ENCODE assay signal across 17 cellular contexts in the genomic region with DNA sequence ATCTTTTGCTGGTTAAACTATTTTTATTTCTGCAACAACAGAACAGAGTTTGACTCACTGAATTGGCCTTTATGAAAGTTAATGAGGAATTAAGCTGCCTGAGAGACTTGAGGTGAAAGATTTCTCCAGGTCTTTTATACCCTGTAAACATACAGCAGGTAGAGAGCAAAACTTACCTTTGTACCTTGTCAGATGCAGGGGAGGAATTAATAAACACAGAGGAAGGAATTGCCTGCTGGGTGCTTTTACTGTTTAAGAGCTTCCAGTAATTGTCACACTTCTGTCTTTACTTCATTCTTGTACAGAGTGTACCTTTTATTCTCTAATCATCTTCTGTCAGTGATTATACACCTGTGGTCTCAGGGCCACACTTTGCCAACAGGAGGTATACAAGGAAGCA.
A peak's percentile ranks its signal among the peaks of the same experiment; 100 is the strongest.
DNase-seq lines count a peak whose midpoint lies in the region; ATAC-seq and TF ChIP-seq lines count a peak whose summit lies in the region.
"Had no signal": no experiment of that assay in that cellular context is flagged by ENCODE, and none has a peak within 500 bp of the region (broad histone marks: within the 10 kb centered on the region; RNA-seq: fewer than 3 reads in every experiment).

No MANE protein-coding gene starts in this region.

- H4K20me1 ChIP-seq in neural cell (ENCODE audit: insufficient read depth): no peaks in the 10 kb centered on the region

- no peaks in the 10 kb centered on the region for H3K27me3 ChIP-seq in neural cell (ENCODE audit: insufficient read depth, low read depth, low read length)

- intact Hi-C loops in left colon (cut with DNase I, micrococcal nuclease): no loop called here

- no peak overlapping the region for H3K4me2 ChIP-seq in neural cell (ENCODE audit: low read length)

- no peaks in the 10 kb centered on the region for H3K79me2 ChIP-seq in neural cell (replicated peaks; ENCODE audit: insufficient read depth, low read length)

- no peak for TF ChIP-seq RAD21 in neural cell (conservative IDR thresholded peaks at IDR 0.05)

- no peaks in the 10 kb centered on the region for H3K36me3 ChIP-seq in neural cell (ENCODE audit: insufficient read depth, low read length)
- H3K36me3 ChIP-seq: HAP-1 had no signal

- peak; percentile 95 for ATAC-seq in left colon
- no peak for ATAC-seq in HG02973 (IDR thresholded peaks at IDR 0.05; ENCODE audit: unreplicated experiment)

- H3K9ac ChIP-seq in neural cell (ENCODE audit: low read length): no peak overlapping the region

- no peak overlapping the region for H3K4me3 ChIP-seq in neural cell (ENCODE audit: low read length)
- H3K4me3 ChIP-seq: HAP-1 had no signal

- peak overlapping the region; percentile 44 for H3K27ac ChIP-seq in VCaP
- H3K27ac ChIP-seq in neural cell (ENCODE audit: low read length): no peak overlapping the region

- H3F3A ChIP-seq in neural cell (ENCODE audit: insufficient read depth, low read length, poor library complexity, severe bottlenecking): no peaks in the 10 kb centered on the region

- no peaks in the 10 kb centered on the region for H3K9me3 ChIP-seq in neural cell (ENCODE audit: low read length)
- H3K9me3 ChIP-seq: HAP-1 had no signal

- DNase-seq in left colon: peak in 1 of 2 donors; percentile 54
- no peak for DNase-seq in medulla oblongata (ENCODE audit: extremely low spot score)
- no peak for DNase-seq in NCI-H128 (lab: John Stamatoyannopoulos, UW; ENCODE audit: unreplicated experiment)
- no peak for DNase-seq in NCI-H524 treated with DMSO at 0.1 percent for 48 hours (lab: John Stamatoyannopoulos, UW)
- DNase-seq: C1 segment of cervical spinal cord; Calu3; CD4-positive, alpha-beta memory T cell; COR-L47; DMS53; DMS79 treated with DMSO at 0.1 percent for 48 hours; GF-D8; GOT3; HFFc6 had no signal

- TF ChIP-seq EP300 in neural cell (conservative IDR thresholded peaks at IDR 0.05; ENCODE audit: poor library complexity, severe bottlenecking): no peak

- no peaks in the 10 kb centered on the region for H3K9me2 ChIP-seq in neural cell (ENCODE audit: insufficient read depth, low read length)

- TF ChIP-seq CTCF in VCaP (conservative IDR thresholded peaks at IDR 0.05) (no peak), neural cell (IDR thresholded peaks at IDR 0.05; ENCODE audit: poor library complexity, severe bottlenecking) (no peak)

- no peak overlapping the region for H2AFZ ChIP-seq in neural cell (ENCODE audit: low read depth, low read length)

TF ChIP-seq in neural cell, 6 proteins besides CTCF, POLR2A, EP300 and RAD21:
- TF ChIP-seq POLR2AphosphoS5 (IDR thresholded peaks at IDR 0.05): peak; percentile 21
- TF ChIP-seq MXI1 (conservative IDR thresholded peaks at IDR 0.05; ENCODE audit: poor library complexity, severe bottlenecking): no peak
- no peak for TF ChIP-seq EZH2 (IDR thresholded peaks at IDR 0.05; ENCODE audit: borderline replicate concordance, insufficient read depth, low read length, poor library complexity, severe bottlenecking)
- no peak for TF ChIP-seq SMC3 (conservative IDR thresholded peaks at IDR 0.05; ENCODE audit: poor library complexity)
- TF ChIP-seq TAF1 (IDR thresholded peaks at IDR 0.05; ENCODE audit: low read depth): no peak
- TF ChIP-seq, protein P1, sequence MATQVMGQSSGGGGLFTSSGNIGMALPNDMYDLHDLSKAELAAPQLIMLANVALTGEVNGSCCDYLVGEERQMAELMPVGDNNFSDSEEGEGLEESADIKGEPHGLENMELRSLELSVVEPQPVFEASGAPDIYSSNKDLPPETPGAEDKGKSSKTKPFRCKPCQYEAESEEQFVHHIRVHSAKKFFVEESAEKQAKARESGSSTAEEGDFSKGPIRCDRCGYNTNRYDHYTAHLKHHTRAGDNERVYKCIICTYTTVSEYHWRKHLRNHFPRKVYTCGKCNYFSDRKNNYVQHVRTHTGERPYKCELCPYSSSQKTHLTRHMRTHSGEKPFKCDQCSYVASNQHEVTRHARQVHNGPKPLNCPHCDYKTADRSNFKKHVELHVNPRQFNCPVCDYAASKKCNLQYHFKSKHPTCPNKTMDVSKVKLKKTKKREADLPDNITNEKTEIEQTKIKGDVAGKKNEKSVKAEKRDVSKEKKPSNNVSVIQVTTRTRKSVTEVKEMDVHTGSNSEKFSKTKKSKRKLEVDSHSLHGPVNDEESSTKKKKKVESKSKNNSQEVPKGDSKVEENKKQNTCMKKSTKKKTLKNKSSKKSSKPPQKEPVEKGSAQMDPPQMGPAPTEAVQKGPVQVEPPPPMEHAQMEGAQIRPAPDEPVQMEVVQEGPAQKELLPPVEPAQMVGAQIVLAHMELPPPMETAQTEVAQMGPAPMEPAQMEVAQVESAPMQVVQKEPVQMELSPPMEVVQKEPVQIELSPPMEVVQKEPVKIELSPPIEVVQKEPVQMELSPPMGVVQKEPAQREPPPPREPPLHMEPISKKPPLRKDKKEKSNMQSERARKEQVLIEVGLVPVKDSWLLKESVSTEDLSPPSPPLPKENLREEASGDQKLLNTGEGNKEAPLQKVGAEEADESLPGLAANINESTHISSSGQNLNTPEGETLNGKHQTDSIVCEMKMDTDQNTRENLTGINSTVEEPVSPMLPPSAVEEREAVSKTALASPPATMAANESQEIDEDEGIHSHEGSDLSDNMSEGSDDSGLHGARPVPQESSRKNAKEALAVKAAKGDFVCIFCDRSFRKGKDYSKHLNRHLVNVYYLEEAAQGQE (IDR thresholded peaks at IDR 0.05; ENCODE audit: borderline replicate concordance): no peak
